ENCODE assay signal across 15 cellular contexts in the genomic region with DNA sequence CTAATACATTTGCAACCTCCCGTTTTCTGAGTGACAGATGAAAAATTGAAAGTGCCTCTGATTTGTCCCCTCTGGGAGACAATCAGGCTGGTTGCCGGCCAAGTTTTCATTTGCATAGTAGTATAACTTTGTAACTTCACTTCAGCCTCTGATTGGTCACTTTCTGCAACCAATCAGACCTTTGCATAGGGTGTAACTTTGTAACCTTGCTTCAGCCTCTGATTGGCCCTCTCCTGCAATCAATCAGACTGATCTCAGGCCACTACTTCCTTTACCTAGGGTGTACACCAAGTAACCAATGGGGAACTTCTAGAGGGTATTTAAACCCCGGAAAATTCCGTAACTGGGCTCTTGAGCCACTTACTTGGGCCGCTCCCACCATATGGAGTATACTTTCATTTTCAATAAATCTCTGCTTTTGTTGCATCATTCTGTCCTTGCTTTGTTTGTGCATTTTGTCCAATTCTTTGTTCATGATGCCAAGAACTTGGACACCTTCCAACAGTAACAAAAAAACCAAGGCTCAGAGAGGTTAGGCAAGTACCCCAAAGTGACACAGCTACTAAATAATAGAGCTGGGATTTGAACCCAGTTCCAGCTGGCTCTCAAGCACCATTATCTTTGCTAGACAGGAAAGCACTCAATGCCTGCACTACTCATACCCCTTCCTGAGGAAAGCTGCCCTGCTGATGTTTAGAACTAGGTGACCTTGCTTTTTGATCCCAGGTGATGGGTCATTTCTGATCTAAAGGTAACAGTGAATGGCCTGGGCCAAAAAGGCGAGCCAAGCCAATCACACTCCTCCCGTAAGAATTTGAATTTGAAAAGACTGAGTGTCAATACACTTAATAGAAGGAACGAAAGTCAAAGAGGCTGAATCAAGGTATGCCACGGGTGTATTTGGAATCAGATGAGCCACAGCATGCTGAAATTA. TPM values are rescaled to one million over a fixed set of nuclear protein-coding genes. Genes with fewer than 3 reads are reported as not detected.
A peak's percentile ranks its signal among the peaks of the same experiment; 100 is the strongest.
DNase-seq lines count a peak whose midpoint lies in the region; ATAC-seq and TF ChIP-seq lines count a peak whose summit lies in the region.
"Had no signal": no experiment of that assay in that cellular context is flagged by ENCODE, and none has a peak within 500 bp of the region (broad histone marks: within the 10 kb centered on the region; RNA-seq: fewer than 3 reads in every experiment).

No MANE protein-coding gene starts in this region.

- H3K27ac ChIP-seq in left lung = no peak overlapping the region
- H3K27ac ChIP-seq: coronary artery, gastroesophageal sphincter, uterus had no signal

- no peaks in the 10 kb centered on the region for H3K36me3 ChIP-seq in BE2C
- H3K36me3 ChIP-seq in left lung = no peaks in the 10 kb centered on the region
- H3K36me3 ChIP-seq: gastroesophageal sphincter, uterus had no signal

- H3K4me3 ChIP-seq in BE2C (ENCODE audit: low read depth, low read length) (no peak overlapping the region), left lung (peak overlapping the region in 1 of 2 donors; percentile 13)
- H3K4me3 ChIP-seq: coronary artery, gastroesophageal sphincter, uterus had no signal

- intact Hi-C loops in left lung (cut with DNase I) = no loop called here

- TF ChIP-seq CTCF in BE2C (IDR thresholded peaks at IDR 0.05; ENCODE audit: low read depth, low read length) = no peak
- no peak for TF ChIP-seq CTCF in left lung (IDR thresholded peaks at IDR 0.05)

- H3K4me1 ChIP-seq in BE2C (no peaks in the 10 kb centered on the region), left lung (no peaks in the 10 kb centered on the region)
- H3K4me1 ChIP-seq: gastroesophageal sphincter, uterus had no signal

- no peaks in the 10 kb centered on the region for H3K9me3 ChIP-seq in BE2C
- H3K9me3 ChIP-seq in left lung = no peaks in the 10 kb centered on the region
- H3K9me3 ChIP-seq: gastroesophageal sphincter, uterus had no signal

- H3K27me3 ChIP-seq in BE2C = no peaks in the 10 kb centered on the region
- H3K27me3 ChIP-seq in left lung = no peaks in the 10 kb centered on the region
- H3K27me3 ChIP-seq: gastroesophageal sphincter, uterus had no signal

- ATAC-seq in SK-N-SH treated with all-trans-retinoic acid at 6 μM for 48 hours (peak; percentile 54; the same call in 2 of the 3 replicates), left lung (peak; percentile 72), HG03442 (IDR thresholded peaks at IDR 0.05; ENCODE audit: unreplicated experiment) (no peak), HG03354 (IDR thresholded peaks at IDR 0.05; ENCODE audit: poor library complexity, severe bottlenecking, unreplicated experiment) (no peak)
- ATAC-seq: gastroesophageal sphincter, left cardiac atrium had no signal

- DNase-seq in BE2C (peak; percentile 13), LoVo (ENCODE audit: low spot score) (peak; percentile 57), left lung (peak in 1 of 2 donors; percentile 37), NCI-H1436 treated with DMSO at 0.1 percent for 48 hours (lab: John Stamatoyannopoulos, UW) (no peak), NCI-H2029 treated with DMSO at 0.1 percent for 48 hours (lab: John Stamatoyannopoulos, UW) (no peak)
- DNase-seq: activated naive CD8-positive, alpha-beta T cell treated with anti-CD3 and anti-CD28 coated beads for 36 hours; left cardiac atrium; NCI-H1694 treated with DMSO at 0.1 percent for 48 hours; uterus had no signal

TF ChIP-seq in SK-N-SH treated with all-trans-retinoic acid at 6 μM for 48 hours, 23 proteins besides CTCF, POLR2A, EP300 and RAD21:
- TF ChIP-seq ISL1 (CRISPR knock-in tag; IDR thresholded peaks at IDR 0.05) (no peak), TSHZ2 (CRISPR knock-in tag; IDR thresholded peaks at IDR 0.05) (no peak), ZFP3 (CRISPR knock-in tag; IDR thresholded peaks at IDR 0.05) (no peak), ZNF565 (CRISPR knock-in tag; conservative IDR thresholded peaks at IDR 0.05; ENCODE audit: low read depth) (no peak), PPARA (CRISPR knock-in tag; IDR thresholded peaks at IDR 0.05; ENCODE audit: borderline replicate concordance) (no peak), TCF4 (CRISPR knock-in tag; IDR thresholded peaks at IDR 0.05; ENCODE audit: borderline replicate concordance) (no peak), ESRRG (CRISPR knock-in tag; IDR thresholded peaks at IDR 0.05) (no peak), SNAI2 (CRISPR knock-in tag; IDR thresholded peaks at IDR 0.05) (no peak), OSR1 (CRISPR knock-in tag; IDR thresholded peaks at IDR 0.05) (no peak), POU6F1 (CRISPR knock-in tag; IDR thresholded peaks at IDR 0.05; ENCODE audit: borderline replicate concordance, low read depth) (no peak), ARNTL (CRISPR knock-in tag; IDR thresholded peaks at IDR 0.05; ENCODE audit: borderline replicate concordance, low read depth) (no peak), ZC3H10 (CRISPR knock-in tag; IDR thresholded peaks at IDR 0.05) (no peak), CSDC2 (CRISPR knock-in tag; IDR thresholded peaks at IDR 0.05) (no peak), TOX (CRISPR knock-in tag; IDR thresholded peaks at IDR 0.05; ENCODE audit: borderline replicate concordance) (no peak), ZFP30 (CRISPR knock-in tag; IDR thresholded peaks at IDR 0.05) (no peak)
- TF ChIP-seq, protein P1, sequence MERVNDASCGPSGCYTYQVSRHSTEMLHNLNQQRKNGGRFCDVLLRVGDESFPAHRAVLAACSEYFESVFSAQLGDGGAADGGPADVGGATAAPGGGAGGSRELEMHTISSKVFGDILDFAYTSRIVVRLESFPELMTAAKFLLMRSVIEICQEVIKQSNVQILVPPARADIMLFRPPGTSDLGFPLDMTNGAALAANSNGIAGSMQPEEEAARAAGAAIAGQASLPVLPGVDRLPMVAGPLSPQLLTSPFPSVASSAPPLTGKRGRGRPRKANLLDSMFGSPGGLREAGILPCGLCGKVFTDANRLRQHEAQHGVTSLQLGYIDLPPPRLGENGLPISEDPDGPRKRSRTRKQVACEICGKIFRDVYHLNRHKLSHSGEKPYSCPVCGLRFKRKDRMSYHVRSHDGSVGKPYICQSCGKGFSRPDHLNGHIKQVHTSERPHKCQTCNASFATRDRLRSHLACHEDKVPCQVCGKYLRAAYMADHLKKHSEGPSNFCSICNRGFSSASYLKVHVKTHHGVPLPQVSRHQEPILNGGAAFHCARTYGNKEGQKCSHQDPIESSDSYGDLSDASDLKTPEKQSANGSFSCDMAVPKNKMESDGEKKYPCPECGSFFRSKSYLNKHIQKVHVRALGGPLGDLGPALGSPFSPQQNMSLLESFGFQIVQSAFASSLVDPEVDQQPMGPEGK (CRISPR knock-in tag; IDR thresholded peaks at IDR 0.05; ENCODE audit: borderline replicate concordance) = no peak
- TF ChIP-seq, protein P2, sequence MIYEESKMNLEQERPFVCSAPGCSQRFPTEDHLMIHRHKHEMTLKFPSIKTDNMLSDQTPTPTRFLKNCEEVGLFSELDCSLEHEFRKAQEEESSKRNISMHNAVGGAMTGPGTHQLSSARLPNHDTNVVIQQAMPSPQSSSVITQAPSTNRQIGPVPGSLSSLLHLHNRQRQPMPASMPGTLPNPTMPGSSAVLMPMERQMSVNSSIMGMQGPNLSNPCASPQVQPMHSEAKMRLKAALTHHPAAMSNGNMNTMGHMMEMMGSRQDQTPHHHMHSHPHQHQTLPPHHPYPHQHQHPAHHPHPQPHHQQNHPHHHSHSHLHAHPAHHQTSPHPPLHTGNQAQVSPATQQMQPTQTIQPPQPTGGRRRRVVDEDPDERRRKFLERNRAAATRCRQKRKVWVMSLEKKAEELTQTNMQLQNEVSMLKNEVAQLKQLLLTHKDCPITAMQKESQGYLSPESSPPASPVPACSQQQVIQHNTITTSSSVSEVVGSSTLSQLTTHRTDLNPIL (CRISPR knock-in tag; IDR thresholded peaks at IDR 0.05; ENCODE audit: low read depth) = no peak
TF ChIP-seq in SK-N-SH treated with all-trans-retinoic acid at 6 μM for 48 hours: peak in this region for 0.

RNA-seq across cellular contexts. Expression of gene MYOM1, which starts 10.9 kb away (rescaled TPM):
- 0.56 TPM for polyA plus RNA-seq in BE2C (2012; ENCODE audit: insufficient read depth, insufficient read length, low read depth)
- 1 to 10 TPM; 1.5 to 1.7 TPM for total RNA-seq in left lung
- total RNA-seq: Daoy had no signal

RNA-seq across cellular contexts. Expression of gene MYL12A, which starts 16.9 kb away (rescaled TPM):
- 110 TPM for polyA plus RNA-seq in BE2C (2012; ENCODE audit: insufficient read depth, insufficient read length, low read depth)
- 100 to 1,000 TPM; 532 to 556 TPM for total RNA-seq in left lung

RNA-seq across cellular contexts. Expression of gene MYL12B, which starts 31.3 kb away (rescaled TPM):
- 72.0 TPM for polyA plus RNA-seq in BE2C (2012; ENCODE audit: insufficient read depth, insufficient read length, low read depth)
- 100 to 1,000 TPM; 377 to 467 TPM for total RNA-seq in left lung

Comparison
In these comparisons a context has a peak if more than half of its experiments do, and no peak if none do; other contexts are left out.
1. DNase-seq: peak in BE2C (single experiment) and LoVo (single experiment); none in NCI-H1436 treated with DMSO at 0.1 percent for 48 hours (single experiment) and NCI-H2029 treated with DMSO at 0.1 percent for 48 hours (single experiment).
2. ATAC-seq: peak in SK-N-SH treated with all-trans-retinoic acid at 6 μM for 48 hours (single experiment) and left lung (single experiment); none in HG03442 (single experiment) and HG03354 (single experiment).